ENCODE assay signal across 8 cellular contexts in genomic region chr1:31939484-31940329, GRCh38. TPM values are rescaled to one million over a fixed set of nuclear protein-coding genes. Genes with fewer than 3 reads are reported as not detected.
DNase-seq lines count a peak whose midpoint lies in the region; ATAC-seq and TF ChIP-seq lines count a peak whose summit lies in the region.

No MANE protein-coding gene starts in this region.

- ATAC-seq in HG03097 (IDR thresholded peaks at IDR 0.05; ENCODE audit: low FRiP score, unreplicated experiment): peak; percentile 29

- TF ChIP-seq CTCF in right atrium auricular region (IDR thresholded peaks at IDR 0.05): peak in 1 of 2 donors; percentile 47

- H3K9me3 ChIP-seq in SJSA1 (replicated peaks) (no peaks in the 10 kb centered on the region), right atrium auricular region (no peaks in the 10 kb centered on the region)

- H3K27me3 ChIP-seq in SJSA1 (replicated peaks) (no peaks in the 10 kb centered on the region), right atrium auricular region (no peaks in the 10 kb centered on the region)

- DNase-seq in NCI-H146 (lab: John Stamatoyannopoulos, UW): peak; percentile 32
- no peak for DNase-seq in NCI-H146 treated with DMSO at 0.1 percent for 48 hours (lab: John Stamatoyannopoulos, UW; ENCODE audit: unreplicated experiment)
- DNase-seq in SJSA1 (ENCODE audit: low read depth in 1 of 2, low spot score in 2 of 2): peak; percentile 60 to 80
- DNase-seq in activated gamma-delta T cell treated with anti-CD3 and anti-CD28 coated beads, Interleukin-2, amount 50 U/mL, for 16 hours (ENCODE audit: low read depth): peak; percentile 75
- no peak for DNase-seq in right atrium auricular region (ENCODE audit: low spot score)
- DNase-seq in stimulated activated CD4-positive, alpha-beta T cell treated with anti-CD3 and anti-CD28 coated beads, Interleukin-15, amount 100 ng/mL, for 48 hours (ENCODE audit: low read depth in 2 of 2): peak; percentile 78 to 80
- no peak for DNase-seq in middle frontal gyrus (ENCODE audit: extremely low spot score, low spot score)

- H3K4me3 ChIP-seq in SJSA1: no peak overlapping the region
- H3K4me3 ChIP-seq in right atrium auricular region: no peak overlapping the region

- H3K4me1 ChIP-seq in SJSA1 (replicated peaks) (peaks cover 45% of the 10 kb centered on the region), right atrium auricular region (peaks cover 0 to 54% of the 10 kb centered on the region in 2 donors)

- H3K36me3 ChIP-seq in SJSA1 (peaks cover 20% of the 10 kb centered on the region), right atrium auricular region (no peaks in the 10 kb centered on the region)

- H3K27ac ChIP-seq in SJSA1: no peak overlapping the region
- H3K27ac ChIP-seq in right atrium auricular region: peak overlapping the region; percentile 96 to 97

RNA-seq across cellular contexts. Expression of gene PTP4A2, which starts 1.5 kb away (rescaled TPM):
- total RNA-seq in SJSA1 (2014; rRNA removed; shearing (Covaris generic)): 287 and 325 TPM in 2 replicates
- 100 to 1,000 TPM; 261 to 319 TPM for total RNA-seq in right atrium auricular region

Comparison
In these comparisons a context has a peak if more than half of its experiments do, and no peak if none do; other contexts are left out.
1. DNase-seq: peak in NCI-H146 (single experiment), SJSA1 (2 of 2), activated gamma-delta T cell treated with anti-CD3 and anti-CD28 coated beads, Interleukin-2, amount 50 U/mL, for 16 hours (single experiment) and stimulated activated CD4-positive, alpha-beta T cell treated with anti-CD3 and anti-CD28 coated beads, Interleukin-15, amount 100 ng/mL, for 48 hours (2 of 2); none in NCI-H146 treated with DMSO at 0.1 percent for 48 hours (single experiment), right atrium auricular region (single experiment) and middle frontal gyrus (single experiment).